Comparison of ENCODE assay signal across 1 cellular context in genomic region chr7:128775744-128776474, GRCh38.
TF ChIP-seq lines count a peak whose summit lies in the region.

Gene OPN1SW (minus strand): TSS chr7:128775794. CDS start chr7:128775781, 13 bp downstream.

TF ChIP-seq in HCT116, 20 proteins besides CTCF, POLR2A, EP300 and RAD21 (continued from another document):
- TF ChIP-seq, protein P1, sequence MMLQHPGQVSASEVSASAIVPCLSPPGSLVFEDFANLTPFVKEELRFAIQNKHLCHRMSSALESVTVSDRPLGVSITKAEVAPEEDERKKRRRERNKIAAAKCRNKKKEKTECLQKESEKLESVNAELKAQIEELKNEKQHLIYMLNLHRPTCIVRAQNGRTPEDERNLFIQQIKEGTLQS (IDR thresholded peaks at IDR 0.05) = no peak
- TF ChIP-seq EZH2phosphoT487 (IDR thresholded peaks at IDR 0.05; ENCODE audit: borderline replicate concordance) (no peak), EZH2 (IDR thresholded peaks at IDR 0.05) (no peak), YY1 (IDR thresholded peaks at IDR 0.05; ENCODE audit: extremely low read depth, insufficient replicate concordance, low read depth, low read length) (no peak), TCF7L2 (IDR thresholded peaks at IDR 0.05; ENCODE audit: borderline replicate concordance, extremely low read depth, insufficient read depth, insufficient read length) (no peak), ZNF274 (IDR thresholded peaks at IDR 0.05; ENCODE audit: low read depth, low read length) (no peak), CEBPB (IDR thresholded peaks at IDR 0.05; ENCODE audit: low read depth) (no peak), SIN3A (IDR thresholded peaks at IDR 0.05; ENCODE audit: low read depth) (no peak), SRF (IDR thresholded peaks at IDR 0.05; ENCODE audit: low read depth) (no peak), POLR2AphosphoS5 (IDR thresholded peaks at IDR 0.05; ENCODE audit: low read depth, low read length) (no peak; the same call in 1 of the 2 replicates)
- TF ChIP-seq, protein P2, sequence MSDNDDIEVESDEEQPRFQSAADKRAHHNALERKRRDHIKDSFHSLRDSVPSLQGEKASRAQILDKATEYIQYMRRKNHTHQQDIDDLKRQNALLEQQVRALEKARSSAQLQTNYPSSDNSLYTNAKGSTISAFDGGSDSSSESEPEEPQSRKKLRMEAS (IDR thresholded peaks at IDR 0.05) = no peak
TF ChIP-seq in HCT116: peak in this region for 0.
